In the genomic region with DNA sequence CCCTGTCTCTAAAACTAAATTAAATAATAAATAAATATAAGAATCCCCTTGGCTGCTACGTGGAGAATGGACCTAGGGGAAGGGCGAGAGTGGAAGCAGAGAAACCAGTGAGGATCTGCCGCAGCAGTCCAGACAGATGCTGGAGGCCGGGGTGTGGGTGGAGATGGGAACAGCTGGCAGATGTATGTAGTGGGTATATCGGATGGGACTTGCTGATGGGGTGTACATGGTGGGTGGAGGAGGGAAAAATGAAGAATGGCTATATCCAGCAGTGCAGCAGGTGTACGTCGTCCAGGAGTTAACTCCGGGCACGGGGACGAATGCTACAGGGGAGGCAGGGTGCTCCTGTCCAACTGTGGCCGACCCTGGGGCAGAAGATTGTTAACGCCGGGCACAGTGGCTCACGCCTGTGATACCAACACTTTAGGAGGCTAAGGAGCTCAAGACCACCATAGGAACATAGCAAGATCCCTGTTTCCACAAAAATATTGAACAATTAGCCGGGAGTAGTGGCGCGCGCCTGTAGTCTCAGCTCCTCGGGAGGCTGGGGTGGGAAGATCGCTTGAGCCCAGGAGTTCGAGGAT, we compare ENCODE assay signal across 8 cellular contexts. TPM values are rescaled to one million over a fixed set of nuclear protein-coding genes. Genes with fewer than 3 reads are reported as not detected.
DNase-seq lines count a peak whose midpoint lies in the region; ATAC-seq and TF ChIP-seq lines count a peak whose summit lies in the region.

No MANE protein-coding gene starts in this region.

- peak overlapping the region; percentile 87 for H3K4me3 ChIP-seq in BJ (ENCODE audit: low read depth, low read length)

- H3K27me3 ChIP-seq in BJ (ENCODE audit: control insufficient read depth, insufficient read depth, low read length), result no peaks in the 10 kb centered on the region

- H3K9me3 Mint-ChIP-seq in IgD-negative memory B cell (no peaks in the 10 kb centered on the region), chondrocyte (ENCODE audit: low read depth) (no peaks in the 10 kb centered on the region)
- H3K9me3 Mint-ChIP-seq in naive thymus-derived CD8-positive, alpha-beta T cell, result peaks cover 0 to 1% (median 0%) of the 10 kb centered on the region in 9 donors

- ATAC-seq in naive thymus-derived CD8-positive, alpha-beta T cell, result no peak
- ATAC-seq in HG03460 (IDR thresholded peaks at IDR 0.05; ENCODE audit: unreplicated experiment) (no peak), sciatic nerve (no peak)

- TF ChIP-seq CTCF in BJ (IDR thresholded peaks at IDR 0.05; ENCODE audit: insufficient read depth, low read depth, low read length), result no peak
- no peak for TF ChIP-seq CTCF in chondrocyte (IDR thresholded peaks at IDR 0.05)

- CTCF ChIA-PET in BJ (lab: Yijun Ruan, JAX), result interaction anchor here (0.9 to 2.8 kb wide), 3 partner anchors 27 to 264 kb away, joined by 3 to 8 read pairs (median 3); no protein-coding TSS in a partner anchor

- H3K4me3 Mint-ChIP-seq in IgD-negative memory B cell, result peak overlapping the region; percentile 96 to 99 (median 98)
- peak overlapping the region; percentile 99 for H3K4me3 Mint-ChIP-seq in chondrocyte (ENCODE audit: unreplicated experiment)
- peak overlapping the region; percentile 98 to 100 (median 99) for H3K4me3 Mint-ChIP-seq in naive thymus-derived CD8-positive, alpha-beta T cell

- peaks cover 12 to 17% (median 12%) of the 10 kb centered on the region in 3 donors for H3K4me1 Mint-ChIP-seq in IgD-negative memory B cell
- H3K4me1 Mint-ChIP-seq in chondrocyte (ENCODE audit: low read depth), result peaks cover 15% of the 10 kb centered on the region
- H3K4me1 Mint-ChIP-seq in naive thymus-derived CD8-positive, alpha-beta T cell, result peaks cover 13 to 23% (median 20%) of the 10 kb centered on the region in 4 donors

- DNase-seq in BJ (ENCODE audit: low read depth) (no peak), chondrocyte (ENCODE audit: low spot score) (no peak), sciatic nerve (ENCODE audit: low spot score) (no peak), COLO829 (ENCODE audit: low spot score) (no peak), middle frontal gyrus (ENCODE audit: extremely low spot score, low spot score) (no peak)
- DNase-seq in naive thymus-derived CD8-positive, alpha-beta T cell, result no peak

- peaks cover 3% of the 10 kb centered on the region for H3K36me3 ChIP-seq in BJ (ENCODE audit: control insufficient read depth, insufficient read depth, low read length)

- H3K36me3 Mint-ChIP-seq in IgD-negative memory B cell (peaks cover 4% of the 10 kb centered on the region), chondrocyte (ENCODE audit: low read depth) (peaks cover 4% of the 10 kb centered on the region)
- H3K36me3 Mint-ChIP-seq in naive thymus-derived CD8-positive, alpha-beta T cell, result peaks cover 0 to 6% (median 0%) of the 10 kb centered on the region in 3 donors

- POLR2A ChIA-PET in BJ (lab: Charles Lee), result no interaction called here
- POLR2A ChIA-PET in naive thymus-derived CD8-positive, alpha-beta T cell (lab: Charles Lee), result interaction anchor here (1.0 to 1.9 kb wide), 4 partner anchors 206 to 1201 kb away, joined by 3 to 9 read pairs (median 6); a partner anchor contains a TSS

- H3K27me3 Mint-ChIP-seq in IgD-negative memory B cell (no peaks in the 10 kb centered on the region), chondrocyte (ENCODE audit: low read depth) (no peaks in the 10 kb centered on the region)
- H3K27me3 Mint-ChIP-seq in naive thymus-derived CD8-positive, alpha-beta T cell, result no peaks in the 10 kb centered on the region

- H3K27ac Mint-ChIP-seq in IgD-negative memory B cell, result peak overlapping the region; percentile 89 to 98 (median 95)
- H3K27ac Mint-ChIP-seq in chondrocyte (ENCODE audit: unreplicated experiment), result peak overlapping the region; percentile 98
- H3K27ac Mint-ChIP-seq in naive thymus-derived CD8-positive, alpha-beta T cell, result peak overlapping the region in 7 of 10 donors; percentile 96 to 98 (median 97)

- intact Hi-C loops in sciatic nerve (cut with DNase I), result no loop called here

RNA-seq across cellular contexts. Expression of a gene that starts 0.7 kb away (rescaled TPM):
- 14.8 and 18.3 TPM in 2 replicates for polyA plus RNA-seq in BJ (2011; rRNA removed)
- 22.2 and 31.8 TPM in 2 replicates for polyA minus RNA-seq in BJ (2011; rRNA and poly(A)+ RNA removed)
- polyA plus RNA-seq in IgD-negative memory B cell, result 11.8 TPM
- 28.7 to 31.8 TPM (median 29.8 TPM) in 3 replicates for total RNA-seq in chondrocyte
- total RNA-seq in naive thymus-derived CD8-positive, alpha-beta T cell, result 10 to 100 TPM; 15.6 to 17.8 TPM
- 10 to 100 TPM in 1 of 3 donors, 1 to 10 TPM in 2; 6.8 to 11.3 (median 8.0) TPM for polyA plus RNA-seq in naive thymus-derived CD8-positive, alpha-beta T cell
- total RNA-seq in sciatic nerve, result 28.5 TPM

RNA-seq across cellular contexts. Expression of a gene that starts 0.9 kb away (rescaled TPM):
- polyA plus RNA-seq in BJ (2011; rRNA removed) (4.4 and 5.5 TPM in 2 replicates), IgD-negative memory B cell (3.5 TPM)
- 2.1 and 3.6 TPM in 2 replicates for polyA minus RNA-seq in BJ (2011; rRNA and poly(A)+ RNA removed)
- total RNA-seq in chondrocyte (3.2 to 5.4 TPM (median 5.1 TPM) in 3 replicates), sciatic nerve (0.89 TPM)
- total RNA-seq in naive thymus-derived CD8-positive, alpha-beta T cell, result 1 to 10 TPM; 1.3 to 2.0 TPM
- polyA plus RNA-seq in naive thymus-derived CD8-positive, alpha-beta T cell, result 1 to 10 TPM; 1.5 to 4.6 (median 1.9) TPM
